13 cellular contexts compared by ENCODE assay signal in the genomic region with DNA sequence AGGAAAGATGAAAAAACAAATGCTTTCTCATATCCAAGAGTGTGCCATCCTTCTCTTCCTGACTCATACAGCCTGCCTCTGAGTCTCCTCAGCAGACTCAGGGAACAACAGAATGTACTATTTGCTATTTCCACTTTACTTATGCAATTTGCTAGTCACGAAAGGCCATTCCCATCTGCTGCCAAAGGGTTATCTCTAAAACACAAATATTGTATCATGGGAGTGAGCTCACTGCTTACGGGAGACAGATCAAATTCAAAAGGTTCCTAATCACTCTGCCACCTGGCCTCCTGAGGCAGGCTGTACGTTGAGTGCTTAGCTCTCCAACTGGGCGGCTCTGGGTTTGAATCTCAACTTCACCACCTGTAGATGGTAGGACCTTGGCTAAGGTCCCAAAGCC.
DNase-seq lines count a peak whose midpoint lies in the region; ATAC-seq, FAIRE-seq and TF ChIP-seq lines count a peak whose summit lies in the region.
"Had no signal": no experiment of that assay in that cellular context is flagged by ENCODE, and none has a peak within 500 bp of the region (broad histone marks: within the 10 kb centered on the region; RNA-seq: fewer than 3 reads in every experiment).

No MANE protein-coding gene starts in this region.

- H3K4me2 ChIP-seq in HepG2 (ENCODE audit: low read depth, low read length), result peak overlapping the region; percentile 24; the same call in 1 of the 2 replicates
- H3K4me2 ChIP-seq: BLaER1 treated with 17β-estradiol and CSF1 and Interleukin-3, amounts not matched to agents 10 nM and 100 nM had no signal

- H3K36me3 Mint-ChIP-seq in Calu3 (ENCODE audit: insufficient read depth, unreplicated experiment), result peaks cover 22% of the 10 kb centered on the region
- no peaks in the 10 kb centered on the region for H3K36me3 Mint-ChIP-seq in T-helper 2 cell treated with Interferon-gamma antibody and Interleukin-4, amounts not matched to agents 5 μg/mL and 100 μg/mL, for 36 hours (ENCODE audit: low read depth)
- H3K36me3 Mint-ChIP-seq: WTC11 had no signal

- no peak overlapping the region for H3K4me3 ChIP-seq in brain microvascular endothelial cell (ENCODE audit: low read depth, low read length)
- H3K4me3 ChIP-seq in HepG2 (replicated peaks in 1 of 3; ENCODE audit: insufficient read depth in 1 of 3, low read depth in 2 of 3, low read length in 3 of 3), result no peak overlapping the region
- H3K4me3 ChIP-seq: BLaER1 treated with 17β-estradiol and CSF1 and Interleukin-3, amounts not matched to agents 10 nM and 100 nM had no signal

- TF ChIP-seq EP300 in HepG2 (IDR thresholded peaks at IDR 0.05; ENCODE audit: low read depth in 2 of 2, low read length in 2 of 2) (peak in 1 of 2 experiments; percentile 50; a peak in 1 of 4 replicates), HepG2 (CRISPR knock-in tag; IDR thresholded peaks at IDR 0.05; ENCODE audit: borderline replicate concordance) (no peak)

- H3K27ac Mint-ChIP-seq in Calu3 (ENCODE audit: unreplicated experiment), result peak overlapping the region; percentile 68
- no peak overlapping the region for H3K27ac Mint-ChIP-seq in T-helper 2 cell treated with Interferon-gamma antibody and Interleukin-4, amounts not matched to agents 5 μg/mL and 100 μg/mL, for 36 hours
- H3K27ac Mint-ChIP-seq: WTC11 had no signal

- no peaks in the 10 kb centered on the region for H3K9me3 Mint-ChIP-seq in Calu3 (ENCODE audit: low read depth, unreplicated experiment)
- H3K9me3 Mint-ChIP-seq in T-helper 2 cell treated with Interferon-gamma antibody and Interleukin-4, amounts not matched to agents 5 μg/mL and 100 μg/mL, for 36 hours, result no peaks in the 10 kb centered on the region
- H3K9me3 Mint-ChIP-seq: WTC11 had no signal

- TF ChIP-seq RAD21 in HepG2 (CRISPR knock-in tag; IDR thresholded peaks at IDR 0.05), result no peak

- no peak overlapping the region for H2AFZ ChIP-seq in HepG2 (ENCODE audit: low read length)

- CTCF ChIA-PET in Calu3 (lab: Charles Lee) (interaction anchor here (0.5 kb wide), 1 partner anchor 122 kb away, joined by 3 read pairs; no protein-coding TSS in a partner anchor), HepG2 (lab: Yijun Ruan, JAX; ENCODE audit: low intra/inter-chr PET ratio, low total read pairs) (no interaction called here)

- no peaks in the 10 kb centered on the region for H3K9me3 ChIP-seq in HepG2 (ENCODE audit: low read length)
- H3K9me3 ChIP-seq: BLaER1 treated with 17β-estradiol and CSF1 and Interleukin-3, amounts not matched to agents 10 nM and 100 nM had no signal

- WGBS in HepG2 (ENCODE audit: low lambda C conversion rate), result 48% methylated on average over 4 of the region's 4 CpGs

- ATAC-seq in HepG2 (peak; percentile 59), GM18502 (IDR thresholded peaks at IDR 0.05; ENCODE audit: poor library complexity, unreplicated experiment) (no peak), HG02885 (IDR thresholded peaks at IDR 0.05; ENCODE audit: poor library complexity, unreplicated experiment) (no peak)
- ATAC-seq: WTC11 had no signal

- H3K27me3 ChIP-seq in brain microvascular endothelial cell (replicated peaks) (no peaks in the 10 kb centered on the region), HepG2 (ENCODE audit: control insufficient read depth in 1 of 2, insufficient read depth in 2 of 2, low read length in 2 of 2) (no peaks in the 10 kb centered on the region)
- H3K27me3 ChIP-seq: BLaER1 treated with 17β-estradiol and CSF1 and Interleukin-3, amounts not matched to agents 10 nM and 100 nM had no signal

- FAIRE-seq in HepG2 (lab: Jason Lieb, UNC), result peak; percentile 21

- H3K4me3 Mint-ChIP-seq in Calu3 (ENCODE audit: low read depth, unreplicated experiment), result no peak overlapping the region
- no peak overlapping the region for H3K4me3 Mint-ChIP-seq in T-helper 2 cell treated with Interferon-gamma antibody and Interleukin-4, amounts not matched to agents 5 μg/mL and 100 μg/mL, for 36 hours
- H3K4me3 Mint-ChIP-seq: WTC11 had no signal

- no peak for DNase-seq in Calu3
- DNase-seq in NCI-H2029 treated with DMSO at 0.1 percent for 48 hours (lab: John Stamatoyannopoulos, UW), result peak; percentile 96
- peak; percentile 58 for DNase-seq in brain microvascular endothelial cell
- peak; percentile 66 for DNase-seq in HepG2 (ENCODE audit: low spot score)
- no peak for DNase-seq in T-helper 2 cell treated with Interferon-gamma antibody and Interleukin-4, amounts not matched to agents 5 μg/mL and 100 μg/mL, for 36 hours (ENCODE audit: low spot score)
- no peak for DNase-seq in activated CD4-positive, alpha-beta T cell treated with anti-CD3 and anti-CD28 coated beads for 1 hour
- DNase-seq: activated gamma-delta T cell, KG1, retina had no signal

- TF ChIP-seq CTCF in Calu3 (IDR thresholded peaks at IDR 0.05; ENCODE audit: unreplicated experiment), result no peak
- no peak for TF ChIP-seq CTCF in brain microvascular endothelial cell (IDR thresholded peaks at IDR 0.05; ENCODE audit: low read depth, low read length, missing control alignments)
- no peak for TF ChIP-seq CTCF in HepG2 (CRISPR knock-in tag; IDR thresholded peaks at IDR 0.05)

- H3K4me1 ChIP-seq in HepG2 (ENCODE audit: insufficient read depth, low read length), result peaks cover 47% of the 10 kb centered on the region
- H3K4me1 ChIP-seq: BLaER1 treated with 17β-estradiol and CSF1 and Interleukin-3, amounts not matched to agents 10 nM and 100 nM had no signal

- POLR2A ChIA-PET in HepG2 (lab: Yijun Ruan, JAX), result interaction anchor here (1.1 kb wide), 1 partner anchor 92 kb away, joined by 3 read pairs; the partner anchor contains the start of gene GAREM1

- H3K27me3 Mint-ChIP-seq in Calu3 (ENCODE audit: unreplicated experiment), result no peaks in the 10 kb centered on the region
- peaks cover 8% of the 10 kb centered on the region for H3K27me3 Mint-ChIP-seq in T-helper 2 cell treated with Interferon-gamma antibody and Interleukin-4, amounts not matched to agents 5 μg/mL and 100 μg/mL, for 36 hours (ENCODE audit: low read depth)

- intact Hi-C loops in Calu3 (cut with micrococcal nuclease; ENCODE audit: unreplicated experiment), result no loop called here
- intact Hi-C loops in HepG2 (cut with micrococcal nuclease; ENCODE audit: unreplicated experiment), result no loop called here

- no peaks in the 10 kb centered on the region for H3K36me3 ChIP-seq in brain microvascular endothelial cell (replicated peaks)
- no peaks in the 10 kb centered on the region for H3K36me3 ChIP-seq in HepG2 (replicated peaks in 1 of 2; ENCODE audit: control insufficient read depth in 1 of 2, insufficient read depth in 2 of 2, low read length in 2 of 2)
- H3K36me3 ChIP-seq: BLaER1 treated with 17β-estradiol and CSF1 and Interleukin-3, amounts not matched to agents 10 nM and 100 nM had no signal

- H3K27ac ChIP-seq in brain microvascular endothelial cell, result peak overlapping the region; percentile 66
- H3K27ac ChIP-seq in HepG2 (ENCODE audit: extremely low read length, insufficient read depth, low read length), result no peak overlapping the region
- H3K27ac ChIP-seq: BLaER1 treated with 17β-estradiol and CSF1 and Interleukin-3, amounts not matched to agents 10 nM and 100 nM had no signal

- no peaks in the 10 kb centered on the region for H3K79me2 ChIP-seq in HepG2 (ENCODE audit: insufficient read depth, low read length)

- H3K9ac ChIP-seq in HepG2 (ENCODE audit: insufficient read depth, low read depth, low read length), result no peak overlapping the region
- H3K9ac ChIP-seq: BLaER1 treated with 17β-estradiol and CSF1 and Interleukin-3, amounts not matched to agents 10 nM and 100 nM had no signal

- BruUV-seq in Calu3 (replicated peaks; lab: Mats Ljungman, UMichigan) (no TSS peak), HepG2 (replicated peaks; lab: Mats Ljungman, UMichigan) (no TSS peak)

- in situ Hi-C loops in brain microvascular endothelial cell (cut with HindIII; ENCODE audit: low pct_ligation_motif_present, low sequenced_read_pairs) (loop anchor here (25.0 kb wide), 1 partner anchor 91 kb away; no protein-coding TSS in a partner anchor), HepG2 (cut with HindIII; ENCODE audit: extremely low pct_ligation_motif_present, low pct_unique_long_range_greater_than_20kb) (no loop called here)

- TF ChIP-seq POLR2A in HepG2 (IDR thresholded peaks at IDR 0.05; ENCODE audit: insufficient read depth in 1 of 2, low read depth in 2 of 2, low read length in 2 of 2), result no peak

- H4K20me1 ChIP-seq in HepG2 (ENCODE audit: insufficient read depth, low read length), result no peaks in the 10 kb centered on the region
- H4K20me1 ChIP-seq: BLaER1 treated with 17β-estradiol and CSF1 and Interleukin-3, amounts not matched to agents 10 nM and 100 nM had no signal

- peaks cover 70% of the 10 kb centered on the region for H3K4me1 Mint-ChIP-seq in Calu3 (ENCODE audit: low read depth, unreplicated experiment)
- H3K4me1 Mint-ChIP-seq in T-helper 2 cell treated with Interferon-gamma antibody and Interleukin-4, amounts not matched to agents 5 μg/mL and 100 μg/mL, for 36 hours (ENCODE audit: low read depth), result no peaks in the 10 kb centered on the region
- H3K4me1 Mint-ChIP-seq: WTC11 had no signal

TF ChIP-seq in HepG2, 621 proteins besides CTCF, POLR2A, EP300 and RAD21 (continues in another document):
- 0 out of 2 replicates have a peak, but pooled peaks have one; percentile 19 for TF ChIP-seq GATAD2A (CRISPR knock-in tag; IDR thresholded peaks at IDR 0.05)
- no peak for TF ChIP-seq ZNF121 (CRISPR knock-in tag; IDR thresholded peaks at IDR 0.05)
- no peak for TF ChIP-seq PRMT3 (CRISPR knock-in tag; IDR thresholded peaks at IDR 0.05; ENCODE audit: borderline replicate concordance, low read depth)
- TF ChIP-seq ASH2L (IDR thresholded peaks at IDR 0.05; ENCODE audit: insufficient read length, low read depth, low read length), result no peak
- TF ChIP-seq ZNF792 (CRISPR knock-in tag; IDR thresholded peaks at IDR 0.05), result no peak
- peak; percentile 13; the same call in 1 of the 2 replicates for TF ChIP-seq CEBPB (IDR thresholded peaks at IDR 0.05; ENCODE audit: borderline replicate concordance, low read depth, low read length)
- no peak for TF ChIP-seq SOX6 (IDR thresholded peaks at IDR 0.05)
- TF ChIP-seq SOX6 (CRISPR knock-in tag; IDR thresholded peaks at IDR 0.05), result peak; percentile 34; the same call in 1 of the 2 replicates
- TF ChIP-seq ZSCAN5A (CRISPR knock-in tag; IDR thresholded peaks at IDR 0.05; ENCODE audit: borderline replicate concordance), result no peak
- no peak for TF ChIP-seq ZNF326 (CRISPR knock-in tag; IDR thresholded peaks at IDR 0.05; ENCODE audit: borderline replicate concordance)
- TF ChIP-seq FOXC1 (CRISPR knock-in tag; IDR thresholded peaks at IDR 0.05; ENCODE audit: borderline replicate concordance), result no peak

Comparison
In these comparisons a context has a peak if more than half of its experiments do, and no peak if none do; other contexts are left out.
1. DNase-seq: peak in NCI-H2029 treated with DMSO at 0.1 percent for 48 hours (single experiment), brain microvascular endothelial cell (single experiment) and HepG2 (single experiment); none in Calu3 (single experiment), T-helper 2 cell treated with Interferon-gamma antibody and Interleukin-4, amounts not matched to agents 5 μg/mL and 100 μg/mL, for 36 hours (single experiment) and activated CD4-positive, alpha-beta T cell treated with anti-CD3 and anti-CD28 coated beads for 1 hour (single experiment).